ENCODE assay signal across 9 cellular contexts in genomic region chr1:155940993-155941844, GRCh38. TPM values are rescaled to one million over a fixed set of nuclear protein-coding genes. Genes with fewer than 3 reads are reported as not detected.
DNase-seq lines count a peak whose midpoint lies in the region; TF ChIP-seq lines count a peak whose summit lies in the region.
"Had no signal": no experiment of that assay in that cellular context is flagged by ENCODE, and none has a peak within 500 bp of the region (broad histone marks: within the 10 kb centered on the region; RNA-seq: fewer than 3 reads in every experiment).

TSS of gene RXFP4 (plus strand) at chr1:155941638. CDS start at chr1:155941710, 72 bp downstream.

- H3K27ac ChIP-seq in KMS-11, result peak within 1 kb of the TSS; percentile 44
- peak within 1 kb of the TSS in 4 of 5 donors; percentile 29 to 86 (median 55) for H3K27ac ChIP-seq in adrenal gland
- no peak within 1 kb of the TSS for H3K27ac ChIP-seq in mesendoderm (ENCODE audit: low read depth, low read length)

- H3K36me3 Mint-ChIP-seq in Caco-2 (ENCODE audit: insufficient read depth, unreplicated experiment) (peaks cover 40% of the 10 kb centered on the region), glutamatergic neuron (ENCODE audit: unreplicated experiment) (no peaks in the 10 kb centered on the region)

- POLR2A ChIA-PET in Caco-2 (lab: Charles Lee), result interaction anchor here (0.5 kb wide), 1 partner anchor 37 kb away, joined by 3 read pairs; the partner anchor contains the start of gene ARHGEF2

- DNase-seq in Caco-2, result peak in 1 of 2 experiments; percentile 13
- DNase-seq in adrenal gland, result no peak
- no peak for DNase-seq in mesendoderm
- no peak for DNase-seq in cerebellum (ENCODE audit: low spot score)
- DNase-seq in glutamatergic neuron, result no peak
- no peak for DNase-seq in hippocampal formation (lab: John Stamatoyannopoulos, UW)
- DNase-seq in NK-92 (lab: John Stamatoyannopoulos, UW; ENCODE audit: unreplicated experiment), result no peak

- H2BK5ac ChIP-seq in mesendoderm (ENCODE audit: low read length), result no peak within 1 kb of the TSS

- CTCF ChIA-PET in Caco-2 (lab: Charles Lee), result interaction anchor here (1.0 to 1.1 kb wide), 2 partner anchors 48 to 151 kb away, joined by 3 to 5 read pairs; no protein-coding TSS in a partner anchor

- no TSS peak for BruUV-seq in Caco-2 (replicated peaks; lab: Mats Ljungman, UMichigan)

- H3K23ac ChIP-seq in mesendoderm (ENCODE audit: low read length), result no peak within 1 kb of the TSS

- H4K8ac ChIP-seq in mesendoderm (ENCODE audit: low read depth, low read length), result no peak within 1 kb of the TSS

- H3K9me3 ChIP-seq in Caco-2 (no peaks in the 10 kb centered on the region), adrenal gland (replicated peaks in 1 of 3) (no peaks in the 10 kb centered on the region)

- intact Hi-C loops in Caco-2 (cut with micrococcal nuclease; ENCODE audit: unreplicated experiment), result no loop called here
- intact Hi-C loops in adrenal gland (cut with DNase I), result loop anchor here (2.0 to 10.0 kb wide), 3 partner anchors 48 to 126 kb away; partner anchors contain the start of gene RAB25 (in 1 of the 2)

- H3K4me1 ChIP-seq in Caco-2 (peaks cover 18% of the 10 kb centered on the region), KMS-11 (ENCODE audit: low read depth, poor library complexity, severe bottlenecking) (peaks cover 88% of the 10 kb centered on the region), adrenal gland (replicated peaks in 1 of 2) (peaks cover 19 to 35% of the 10 kb centered on the region in 2 donors), mesendoderm (ENCODE audit: control insufficient read depth, low read depth, low read length) (peaks cover 3% of the 10 kb centered on the region)

- peak within 1 kb of the TSS; percentile 0; the same call in 1 of the 2 replicates for H3K9ac ChIP-seq in KMS-11
- no peak within 1 kb of the TSS for H3K9ac ChIP-seq in mesendoderm (ENCODE audit: low read length)

- no peak for TF ChIP-seq POLR2A in adrenal gland (IDR thresholded peaks at IDR 0.05)

- H3K4me3 Mint-ChIP-seq in Caco-2 (ENCODE audit: unreplicated experiment) (no peak within 1 kb of the TSS), glutamatergic neuron (ENCODE audit: unreplicated experiment) (no peak within 1 kb of the TSS)

- H3K4me2 ChIP-seq in KMS-11 (peak within 1 kb of the TSS; percentile 83), mesendoderm (ENCODE audit: low read length) (no peak within 1 kb of the TSS)

- H4K5ac ChIP-seq in mesendoderm (ENCODE audit: low read length), result no peak within 1 kb of the TSS

- no peak within 1 kb of the TSS for H3K18ac ChIP-seq in mesendoderm (ENCODE audit: low read length)

- H2AFZ ChIP-seq in KMS-11 (ENCODE audit: low read depth), result no peak within 1 kb of the TSS

- no peaks in the 10 kb centered on the region for H3K27me3 Mint-ChIP-seq in Caco-2 (ENCODE audit: insufficient read depth, unreplicated experiment)
- H3K27me3 Mint-ChIP-seq in glutamatergic neuron (ENCODE audit: unreplicated experiment), result peaks cover 4% of the 10 kb centered on the region

- H4K20me1 ChIP-seq in KMS-11 (ENCODE audit: insufficient read depth), result no peaks in the 10 kb centered on the region

- H3K4me1 Mint-ChIP-seq in Caco-2 (ENCODE audit: low read depth, unreplicated experiment) (peaks cover 19% of the 10 kb centered on the region), glutamatergic neuron (ENCODE audit: low read depth, unreplicated experiment) (peaks cover 1% of the 10 kb centered on the region)

- H3K27ac Mint-ChIP-seq in Caco-2 (ENCODE audit: unreplicated experiment) (peak within 1 kb of the TSS; percentile 37), glutamatergic neuron (ENCODE audit: unreplicated experiment) (no peak within 1 kb of the TSS)

- H3K79me2 ChIP-seq in KMS-11 (ENCODE audit: insufficient read depth, low read depth) (peaks cover 5% of the 10 kb centered on the region; the same call in 1 of the 2 replicates), mesendoderm (ENCODE audit: control insufficient read depth, insufficient read depth, low read length) (no peaks in the 10 kb centered on the region)

- H3K4ac ChIP-seq in mesendoderm (ENCODE audit: low read depth, low read length), result no peak within 1 kb of the TSS

- H3K56ac ChIP-seq in mesendoderm (ENCODE audit: low read length), result peak within 1 kb of the TSS; percentile 51

- H3K27me3 ChIP-seq in Caco-2 (replicated peaks; ENCODE audit: control insufficient read depth, insufficient read depth, low read length) (no peaks in the 10 kb centered on the region), KMS-11 (ENCODE audit: insufficient read depth, low read depth) (no peaks in the 10 kb centered on the region), adrenal gland (no peaks in the 10 kb centered on the region), mesendoderm (ENCODE audit: insufficient read depth, low read length, poor library complexity) (no peaks in the 10 kb centered on the region)

- H2AK5ac ChIP-seq in mesendoderm (ENCODE audit: low read length), result no peak within 1 kb of the TSS

- no peak within 1 kb of the TSS for H2BK15ac ChIP-seq in mesendoderm (replicated peaks; ENCODE audit: low read depth)

- H3K36me3 ChIP-seq in Caco-2 (ENCODE audit: control insufficient read depth, insufficient read depth, low read length) (no peaks in the 10 kb centered on the region), KMS-11 (ENCODE audit: insufficient read depth) (no peaks in the 10 kb centered on the region), adrenal gland (replicated peaks in 1 of 2) (no peaks in the 10 kb centered on the region), mesendoderm (ENCODE audit: control insufficient read depth, insufficient read depth, low read length) (no peaks in the 10 kb centered on the region)

- H3K9me3 Mint-ChIP-seq in Caco-2 (ENCODE audit: unreplicated experiment) (no peaks in the 10 kb centered on the region), glutamatergic neuron (ENCODE audit: unreplicated experiment) (peaks cover 2% of the 10 kb centered on the region)

- no peak within 1 kb of the TSS for H2BK120ac ChIP-seq in mesendoderm (ENCODE audit: low read depth, low read length)

- 58 to 68% (median 62%) methylated on average over 7 to 11 of the region's 11 CpGs for WGBS in adrenal gland, 4 donors
- no CpG with 5 or more reads among the region's 11 CpGs for WGBS in mesendoderm (ENCODE audit: extremely low coverage, insufficient coverage, low lambda C conversion rate)

- H3K79me1 ChIP-seq in mesendoderm (ENCODE audit: low read length), result no peaks in the 10 kb centered on the region

- TF ChIP-seq CTCF in Caco-2 (IDR thresholded peaks at IDR 0.05; ENCODE audit: insufficient read depth in 1 of 2, low read depth in 1 of 2, low read length in 1 of 2, severe bottlenecking in 1 of 2, unreplicated experiment in 1 of 2) (no peak), KMS-11 (conservative IDR thresholded peaks at IDR 0.05; ENCODE audit: low read depth, low read length) (no peak), adrenal gland (IDR thresholded peaks at IDR 0.05) (no peak), glutamatergic neuron (IDR thresholded peaks at IDR 0.05; ENCODE audit: partially characterized antibody, unreplicated experiment) (no peak)

- no peak within 1 kb of the TSS for H3K4me3 ChIP-seq in Caco-2 (ENCODE audit: low read depth, low read length)
- peak within 1 kb of the TSS; percentile 9 for H3K4me3 ChIP-seq in KMS-11 (IDR thresholded peaks at IDR 0.05; ENCODE audit: insufficient read depth, low read depth, low read length)
- no peak within 1 kb of the TSS for H3K4me3 ChIP-seq in adrenal gland
- H3K4me3 ChIP-seq in mesendoderm (ENCODE audit: low read length), result no peak within 1 kb of the TSS

RNA-seq across cellular contexts. Expression of gene RXFP4, which starts in this region (rescaled TPM):
- total RNA-seq in Caco-2 (2022), result not detected in 2 replicates
- total RNA-seq in adrenal gland, result not detected
- polyA plus RNA-seq in adrenal gland, result not detected
- not detected for polyA plus RNA-seq in mesendoderm (2013, experiment 1 of 2)
- polyA plus RNA-seq in mesendoderm (2013, experiment 2 of 2), result not detected
- not detected for total RNA-seq in cerebellum
- total RNA-seq in glutamatergic neuron (ENCODE audit: unreplicated experiment), result not detected
- total RNA-seq: lung microvascular endothelial cell had no signal
